19 cellular contexts compared by ENCODE assay signal in the genomic region with DNA sequence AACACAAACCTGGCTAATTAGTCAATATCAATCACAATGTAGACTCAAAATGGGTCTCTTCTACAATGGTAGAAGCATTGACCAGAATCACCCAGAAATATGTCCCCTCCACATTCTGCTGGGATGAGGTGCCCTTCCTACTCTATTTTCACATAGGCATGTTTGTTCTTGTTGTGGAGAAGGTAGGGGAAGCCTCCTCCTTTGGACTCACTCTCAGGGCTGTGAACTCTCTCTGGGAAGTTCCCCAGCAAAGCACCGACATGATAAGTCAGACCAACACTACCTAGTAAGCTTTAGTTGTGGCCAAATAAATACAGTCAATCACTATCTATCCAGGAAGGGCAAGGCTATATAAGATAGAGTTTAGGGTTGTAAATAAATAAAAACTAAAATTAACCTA.
DNase-seq lines count a peak whose midpoint lies in the region; ATAC-seq, FAIRE-seq and TF ChIP-seq lines count a peak whose summit lies in the region.
"Had no signal": no experiment of that assay in that cellular context is flagged by ENCODE, and none has a peak within 500 bp of the region (broad histone marks: within the 10 kb centered on the region; RNA-seq: fewer than 3 reads in every experiment).

No MANE protein-coding gene starts in this region.

- H3K9me3 ChIP-seq in mucosa of descending colon, result no peaks in the 10 kb centered on the region
- H3K9me3 ChIP-seq: BLaER1, HAP-1 had no signal

- peaks cover 3% of the 10 kb centered on the region for H3K27me3 Mint-ChIP-seq in activated CD4-positive, alpha-beta T cell treated with anti-CD3 and anti-CD28 coated beads for 36 hours

- DNase-seq in activated CD4-positive, alpha-beta T cell treated with anti-CD3 and anti-CD28 coated beads for 36 hours, result no peak
- no peak for DNase-seq in activated CD4-positive, alpha-beta T cell treated with anti-CD3 and anti-CD28 coated beads, Interleukin-2, amount 50 U/mL, for 1 hour
- DNase-seq in bronchial epithelial cell (ENCODE audit: low read depth) (peak; percentile 83), foreskin keratinocyte (peak; percentile 73 to 81), mucosa of descending colon (no peak), D721Med (ENCODE audit: insufficient read length, low spot score) (no peak), DMS 273 (lab: John Stamatoyannopoulos, UW; ENCODE audit: unreplicated experiment) (no peak), NOMO-1 treated with dmso at 0.1 percent for 144 hours (lab: John Stamatoyannopoulos, UW; ENCODE audit: unreplicated experiment) (no peak)
- DNase-seq: 8988T; CD4-positive, alpha-beta memory T cell; DMS 273 treated with DMSO at 0.1 percent for 48 hours; DMS53; DND-41; EL had no signal

- H3K36me3 Mint-ChIP-seq in activated CD4-positive, alpha-beta T cell treated with anti-CD3 and anti-CD28 coated beads for 36 hours (ENCODE audit: low read depth), result no peaks in the 10 kb centered on the region
- H3K36me3 Mint-ChIP-seq: CD14-positive monocyte; CD4-positive, alpha-beta memory T cell had no signal

- H3K4me1 ChIP-seq in foreskin keratinocyte (peaks cover 19% of the 10 kb centered on the region), mucosa of descending colon (ENCODE audit: low read depth) (peaks cover 14% of the 10 kb centered on the region)
- H3K4me1 ChIP-seq: HAP-1 had no signal

- H3K4me3 ChIP-seq in bronchial epithelial cell (ENCODE audit: low read depth, low read length) (no peak overlapping the region), mucosa of descending colon (no peak overlapping the region)
- H3K4me3 ChIP-seq: BLaER1, GM12878, HAP-1 had no signal

- peak overlapping the region; percentile 2 for H3K27ac Mint-ChIP-seq in activated CD4-positive, alpha-beta T cell treated with anti-CD3 and anti-CD28 coated beads for 36 hours
- H3K27ac Mint-ChIP-seq: CD14-positive monocyte; CD4-positive, alpha-beta memory T cell had no signal

- H3K27me3 ChIP-seq in bronchial epithelial cell (ENCODE audit: control insufficient read depth, insufficient read depth, low read length) (no peaks in the 10 kb centered on the region), foreskin keratinocyte (peaks cover 7% of the 10 kb centered on the region)
- H3K27me3 ChIP-seq: BLaER1 had no signal

- H3K9me3 Mint-ChIP-seq in activated CD4-positive, alpha-beta T cell treated with anti-CD3 and anti-CD28 coated beads for 36 hours (ENCODE audit: low read depth), result no peaks in the 10 kb centered on the region
- H3K9me3 Mint-ChIP-seq: CD14-positive monocyte had no signal

- no peak overlapping the region for H3K4me3 Mint-ChIP-seq in activated CD4-positive, alpha-beta T cell treated with anti-CD3 and anti-CD28 coated beads for 36 hours
- H3K4me3 Mint-ChIP-seq: CD14-positive monocyte; CD4-positive, alpha-beta memory T cell had no signal

- POLR2A ChIA-PET in activated CD4-positive, alpha-beta T cell treated with anti-CD3 and anti-CD28 coated beads for 36 hours (lab: Charles Lee), result no interaction called here

- FAIRE-seq in bronchial epithelial cell (lab: Jason Lieb, UNC) (no peak), D721Med (lab: Jason Lieb, UNC) (no peak)
- FAIRE-seq: GM12878, H1 had no signal

- intact Hi-C loops in activated CD4-positive, alpha-beta T cell treated with anti-CD3 and anti-CD28 coated beads for 36 hours (cut with DNase I, micrococcal nuclease), result no loop called here
- intact Hi-C loops in mucosa of descending colon (cut with DNase I, micrococcal nuclease), result no loop called here

- H3K4me1 Mint-ChIP-seq in activated CD4-positive, alpha-beta T cell treated with anti-CD3 and anti-CD28 coated beads for 36 hours, result peaks cover 8% of the 10 kb centered on the region
- H3K4me1 Mint-ChIP-seq: CD14-positive monocyte had no signal

- H3K27ac ChIP-seq in foreskin keratinocyte, result peak overlapping the region; percentile 3
- H3K27ac ChIP-seq: BLaER1 had no signal

- CTCF ChIA-PET in activated CD4-positive, alpha-beta T cell treated with anti-CD3 and anti-CD28 coated beads for 36 hours (lab: Charles Lee), result interaction anchor here (0.9 to 1.8 kb wide), 2 partner anchors 11 to 274 kb away, joined by 3 to 7 read pairs; no protein-coding TSS in a partner anchor

- H3K36me3 ChIP-seq in bronchial epithelial cell (ENCODE audit: control insufficient read depth, insufficient read depth, low read length) (no peaks in the 10 kb centered on the region), mucosa of descending colon (ENCODE audit: low read depth) (no peaks in the 10 kb centered on the region)
- H3K36me3 ChIP-seq: BLaER1, HAP-1 had no signal

- no peak for TF ChIP-seq CTCF in bronchial epithelial cell (IDR thresholded peaks at IDR 0.05; ENCODE audit: insufficient read depth, low read length, severe bottlenecking)
- TF ChIP-seq CTCF in foreskin keratinocyte (conservative IDR thresholded peaks at IDR 0.05), result no peak
- TF ChIP-seq CTCF in mucosa of descending colon (IDR thresholded peaks at IDR 0.05), result no peak
- TF ChIP-seq CTCF in D721Med (IDR thresholded peaks at IDR 0.05; ENCODE audit: insufficient read depth, missing control alignments), result no peak

- no peak for ATAC-seq in activated CD4-positive, alpha-beta T cell treated with anti-CD3 and anti-CD28 coated beads for 36 hours
- peak; percentile 59 for ATAC-seq in foreskin keratinocyte
- peak; percentile 17 for ATAC-seq in mucosa of descending colon
- ATAC-seq: GM12878 had no signal

Comparison
In these comparisons a context has a peak if more than half of its experiments do, and no peak if none do; other contexts are left out.
1. DNase-seq: peak in bronchial epithelial cell (single experiment) and foreskin keratinocyte (2 of 2); none in activated CD4-positive, alpha-beta T cell treated with anti-CD3 and anti-CD28 coated beads for 36 hours (single experiment), activated CD4-positive, alpha-beta T cell treated with anti-CD3 and anti-CD28 coated beads, Interleukin-2, amount 50 U/mL, for 1 hour (single experiment), mucosa of descending colon (0 of 3), D721Med (single experiment), DMS 273 (single experiment) and NOMO-1 treated with dmso at 0.1 percent for 144 hours (single experiment).